ENCODE assay signal across 1 cellular context in the genomic region with DNA sequence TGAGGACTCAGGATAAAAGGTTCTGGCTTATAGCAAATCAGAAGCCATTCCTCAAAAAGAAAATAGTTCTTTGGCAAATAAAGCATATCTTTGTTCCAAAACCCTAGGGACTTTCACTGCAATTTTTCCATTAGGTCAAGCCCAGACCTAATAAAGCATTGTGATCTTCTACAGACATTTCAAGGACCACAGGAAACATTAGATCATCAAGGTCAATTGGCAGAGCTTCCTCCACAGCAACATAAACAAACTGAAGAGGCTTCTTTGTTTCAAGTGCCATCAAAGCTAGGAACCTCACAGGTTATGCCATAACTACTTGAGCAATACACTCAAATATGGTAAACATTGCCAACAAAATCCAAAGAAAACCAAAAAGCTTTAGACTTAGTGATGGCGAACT.
TF ChIP-seq lines count a peak whose summit lies in the region.

No MANE protein-coding gene starts in this region.

TF ChIP-seq in HCT116, 20 proteins besides CTCF, POLR2A, EP300 and RAD21:
- TF ChIP-seq YY1 (IDR thresholded peaks at IDR 0.05; ENCODE audit: extremely low read depth, insufficient replicate concordance, low read depth, low read length) (no peak), EZH2 (IDR thresholded peaks at IDR 0.05) (no peak), TCF7L2 (IDR thresholded peaks at IDR 0.05; ENCODE audit: borderline replicate concordance, extremely low read depth, insufficient read depth, insufficient read length) (peak; percentile 83)
